Comparison of ENCODE assay signal across 17 cellular contexts in genomic region chr14:77926942-77927341, GRCh38.
"Had no signal": no experiment of that assay in that cellular context is flagged by ENCODE, and none has a peak within 500 bp of the region (broad histone marks: within the 10 kb centered on the region; RNA-seq: fewer than 3 reads in every experiment).

No MANE protein-coding gene starts in this region.

- ATAC-seq: Panc1, PC-3, SK-N-SH treated with all-trans-retinoic acid at 6 μM for 48 hours had no signal

- H3K27ac ChIP-seq: HL-60, RWPE1 had no signal

- DNase-seq: KBM-7, MV-4-11, NCI-H1048, NCI-H1105, NCI-H1436 treated with DMSO at 0.1 percent for 48 hours, NCI-H1694, NCI-H2171 treated with DMSO at 0.1 percent for 48 hours, NCI-H446 treated with DMSO at 0.1 percent for 48 hours, NCI-H526, PC-3, SHP77, T-helper 1 cell had no signal

- FAIRE-seq: HTR-8/SVneo had no signal
